In the genomic region with DNA sequence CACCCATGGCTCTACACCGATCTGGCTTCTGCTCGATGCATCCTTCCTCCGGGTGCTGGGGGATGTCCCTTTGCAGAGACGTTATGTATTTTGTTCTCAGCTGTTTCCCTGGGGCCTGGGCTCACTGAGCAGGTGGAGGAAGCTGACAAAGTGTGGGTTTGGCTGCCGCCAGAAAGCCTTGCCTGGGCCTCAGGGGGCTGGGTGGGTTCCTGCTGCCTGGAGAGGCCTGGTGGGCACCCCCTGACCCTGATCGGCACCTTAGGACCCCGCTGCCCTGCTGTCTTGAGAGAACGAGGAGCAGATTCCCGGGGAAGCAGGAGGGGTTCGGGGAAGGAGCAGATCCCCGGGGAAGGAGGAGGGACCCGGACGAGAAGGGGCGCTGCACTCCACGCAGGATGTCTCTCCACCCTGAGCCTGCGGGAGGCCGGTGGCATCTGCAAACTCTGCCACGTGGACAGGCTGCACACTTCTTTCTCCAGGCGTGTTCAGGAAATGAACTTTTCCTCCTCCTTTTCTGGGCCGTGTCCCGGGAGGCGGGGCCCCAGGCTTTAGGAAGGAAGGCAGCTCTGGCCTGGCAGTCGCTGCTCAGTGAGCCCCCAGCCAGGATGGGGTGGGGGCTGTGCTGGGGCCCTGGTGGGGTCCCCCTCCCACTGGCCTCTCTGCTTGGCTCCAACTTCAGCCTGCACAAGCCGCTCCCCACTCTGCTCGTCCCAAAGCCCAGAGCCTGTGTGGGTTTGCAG, we compare ENCODE assay signal across 8 cellular contexts.
DNase-seq lines count a peak whose midpoint lies in the region; ATAC-seq and FAIRE-seq lines count a peak whose summit lies in the region.

No MANE protein-coding gene starts in this region.

- peak; percentile 92 for DNase-seq in AG08395 (ENCODE audit: low spot score)
- DNase-seq in Kasumi-1 (lab: John Stamatoyannopoulos, UW) = peak; percentile 44 to 50
- DNase-seq in effector memory CD8-positive, alpha-beta T cell = no peak
- peak; percentile 20 to 82 (median 52) for DNase-seq in naive thymus-derived CD8-positive, alpha-beta T cell
- DNase-seq in NCI-H1436 (lab: John Stamatoyannopoulos, UW) = no peak
- no peak for DNase-seq in RCC 7860 (ENCODE audit: low spot score)
- DNase-seq in NCI-H1092 (lab: John Stamatoyannopoulos, UW) = no peak

- no peak for FAIRE-seq in RCC 7860 (lab: Jason Lieb, UNC)

- peak; percentile 40 for ATAC-seq in effector memory CD8-positive, alpha-beta T cell (replicated peaks)
- peak; percentile 95 to 97 for ATAC-seq in naive thymus-derived CD8-positive, alpha-beta T cell
- no peak for ATAC-seq in GM18870 (IDR thresholded peaks at IDR 0.05; ENCODE audit: unreplicated experiment)

- H3K4me3 Mint-ChIP-seq in effector memory CD8-positive, alpha-beta T cell = no peak overlapping the region
- peak overlapping the region; percentile 15 to 82 (median 68) for H3K4me3 Mint-ChIP-seq in naive thymus-derived CD8-positive, alpha-beta T cell

- peak overlapping the region in 1 of 2 donors; percentile 67 for H3K27ac Mint-ChIP-seq in effector memory CD8-positive, alpha-beta T cell
- H3K27ac Mint-ChIP-seq in naive thymus-derived CD8-positive, alpha-beta T cell = peak overlapping the region; percentile 95 to 99 (median 98)

- H3K27me3 Mint-ChIP-seq in effector memory CD8-positive, alpha-beta T cell = no peaks in the 10 kb centered on the region
- H3K27me3 Mint-ChIP-seq in naive thymus-derived CD8-positive, alpha-beta T cell = no peaks in the 10 kb centered on the region

- H3K9me3 Mint-ChIP-seq in effector memory CD8-positive, alpha-beta T cell = no peaks in the 10 kb centered on the region
- H3K9me3 Mint-ChIP-seq in naive thymus-derived CD8-positive, alpha-beta T cell = no peaks in the 10 kb centered on the region

- POLR2A ChIA-PET in naive thymus-derived CD8-positive, alpha-beta T cell (lab: Charles Lee) = interaction anchor here (0.7 to 6.9 kb wide), 3 partner anchors 18 to 311 kb away, joined by 4 to 71 read pairs (median 4); partner anchors contain the start of gene RNU6ATAC

- H3K4me1 Mint-ChIP-seq in effector memory CD8-positive, alpha-beta T cell (ENCODE audit: low read depth in 2 of 2) = no peaks in the 10 kb centered on the region
- H3K4me1 Mint-ChIP-seq in naive thymus-derived CD8-positive, alpha-beta T cell = peaks cover 4 to 20% (median 8%) of the 10 kb centered on the region in 4 donors

- peaks cover 3% of the 10 kb centered on the region for H3K36me3 Mint-ChIP-seq in effector memory CD8-positive, alpha-beta T cell (ENCODE audit: insufficient read depth)
- H3K36me3 Mint-ChIP-seq in naive thymus-derived CD8-positive, alpha-beta T cell = no peaks in the 10 kb centered on the region

Comparison
In these comparisons a context has a peak if more than half of its experiments do, and no peak if none do; other contexts are left out.
1. DNase-seq: peak in AG08395 (single experiment), Kasumi-1 (2 of 2) and naive thymus-derived CD8-positive, alpha-beta T cell (10 of 10); none in effector memory CD8-positive, alpha-beta T cell (0 of 3), NCI-H1436 (single experiment), RCC 7860 (single experiment) and NCI-H1092 (single experiment).
2. H3K4me3 Mint-ChIP-seq: peak in naive thymus-derived CD8-positive, alpha-beta T cell (10 of 10); none in effector memory CD8-positive, alpha-beta T cell (0 of 2).